Comparison of ENCODE assay signal across 10 cellular contexts in the genomic region with DNA sequence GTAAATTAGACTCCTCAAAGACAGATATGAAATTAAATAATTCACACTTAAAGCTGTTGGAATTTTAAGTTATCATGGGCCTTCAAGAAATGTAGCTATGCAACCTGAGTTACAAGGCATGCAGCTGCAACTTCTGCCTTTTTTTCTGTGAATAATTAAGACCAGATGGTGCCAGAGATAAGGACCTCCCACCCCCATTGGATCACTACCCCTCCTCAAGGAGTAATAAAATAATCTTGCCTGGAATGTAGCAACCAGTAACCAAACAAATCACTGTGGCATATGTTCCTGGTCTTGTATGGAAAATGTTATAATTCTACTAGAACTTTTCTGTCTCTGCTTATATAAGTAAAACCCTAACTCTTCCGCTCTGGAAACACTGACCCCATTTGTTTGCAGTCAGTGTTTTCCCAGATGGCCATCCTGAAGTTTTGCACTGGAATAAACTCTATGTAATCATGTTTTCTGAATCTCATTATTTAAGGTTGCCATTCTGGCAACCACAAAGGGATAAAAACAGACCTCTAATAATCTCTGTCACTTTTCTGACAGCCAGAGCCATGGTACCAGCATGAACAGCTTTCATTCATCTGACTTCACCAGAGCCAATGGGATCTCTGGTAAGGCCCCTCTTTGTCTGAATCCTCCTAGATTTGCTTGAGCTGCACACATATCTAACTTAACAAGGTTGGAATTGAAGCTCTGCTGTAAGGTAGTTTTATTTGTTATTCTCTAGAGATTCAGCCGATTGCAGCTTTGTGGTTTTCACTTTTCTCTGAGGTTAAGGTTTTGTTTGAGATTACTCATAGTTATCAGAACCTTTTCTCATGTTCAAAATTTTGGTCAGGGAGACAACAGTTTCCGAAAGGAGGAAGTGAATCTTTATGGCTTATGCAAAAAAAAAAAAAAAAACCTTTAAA.
DNase-seq lines count a peak whose midpoint lies in the region; ATAC-seq, FAIRE-seq and TF ChIP-seq lines count a peak whose summit lies in the region.
"Had no signal": no experiment of that assay in that cellular context is flagged by ENCODE, and none has a peak within 500 bp of the region (broad histone marks: within the 10 kb centered on the region; RNA-seq: fewer than 3 reads in every experiment).

No MANE protein-coding gene starts in this region.

- no peaks in the 10 kb centered on the region for H3K36me3 Mint-ChIP-seq in progenitor cell of endocrine pancreas (ENCODE audit: insufficient read depth)
- no peaks in the 10 kb centered on the region for H3K36me3 Mint-ChIP-seq in activated naive CD4-positive, alpha-beta T cell treated with anti-CD3 and anti-CD28 coated beads for 36 hours (ENCODE audit: low read depth)
- H3K36me3 Mint-ChIP-seq: CD4-positive, CD25-positive, alpha-beta regulatory T cell had no signal

- DNase-seq in D721Med (ENCODE audit: insufficient read length, low spot score) (no peak), OCI-M1 (lab: John Stamatoyannopoulos, UW) (peak; percentile 84), RCC 7860 (ENCODE audit: low spot score) (no peak), progenitor cell of endocrine pancreas (ENCODE audit: low spot score, unreplicated experiment) (no peak), anterior cingulate cortex (lab: John Stamatoyannopoulos, UW) (no peak)
- no peak for DNase-seq in activated naive CD4-positive, alpha-beta T cell treated with anti-CD3 and anti-CD28 coated beads for 36 hours
- DNase-seq: activated CD4-positive, alpha-beta T cell treated with anti-CD3 and anti-CD28 coated beads, Interleukin-2, amount 10 ng/mL, durations not matched to agents 7 days and 5 days had no signal

- ATAC-seq in GM19372 (IDR thresholded peaks at IDR 0.05; ENCODE audit: low read depth, unreplicated experiment) (peak; percentile 97), HG03064 (IDR thresholded peaks at IDR 0.05; ENCODE audit: low read depth, unreplicated experiment) (peak; percentile 100)

- H3K4me3 Mint-ChIP-seq in progenitor cell of endocrine pancreas (ENCODE audit: low read depth) = no peak overlapping the region
- H3K4me3 Mint-ChIP-seq in activated naive CD4-positive, alpha-beta T cell treated with anti-CD3 and anti-CD28 coated beads for 36 hours = no peak overlapping the region
- H3K4me3 Mint-ChIP-seq: activated CD4-positive, alpha-beta T cell treated with anti-CD3 and anti-CD28 coated beads, Interleukin-2, amount 10 ng/mL, durations not matched to agents 7 days and 5 days; CD4-positive, CD25-positive, alpha-beta regulatory T cell had no signal

- H3K9me3 Mint-ChIP-seq in progenitor cell of endocrine pancreas (ENCODE audit: low read depth) = no peaks in the 10 kb centered on the region
- H3K9me3 Mint-ChIP-seq in activated naive CD4-positive, alpha-beta T cell treated with anti-CD3 and anti-CD28 coated beads for 36 hours = peaks cover 3% of the 10 kb centered on the region
- H3K9me3 Mint-ChIP-seq: activated CD4-positive, alpha-beta T cell treated with anti-CD3 and anti-CD28 coated beads, Interleukin-2, amount 10 ng/mL, durations not matched to agents 7 days and 5 days had no signal

- no peak overlapping the region for H3K27ac Mint-ChIP-seq in progenitor cell of endocrine pancreas
- no peak overlapping the region for H3K27ac Mint-ChIP-seq in activated naive CD4-positive, alpha-beta T cell treated with anti-CD3 and anti-CD28 coated beads for 36 hours
- H3K27ac Mint-ChIP-seq: activated CD4-positive, alpha-beta T cell treated with anti-CD3 and anti-CD28 coated beads, Interleukin-2, amount 10 ng/mL, durations not matched to agents 7 days and 5 days; CD4-positive, CD25-positive, alpha-beta regulatory T cell had no signal

- FAIRE-seq in D721Med (lab: Jason Lieb, UNC) (peak; percentile 66), RCC 7860 (lab: Jason Lieb, UNC) (no peak)

- CTCF ChIA-PET in activated naive CD4-positive, alpha-beta T cell treated with anti-CD3 and anti-CD28 coated beads for 36 hours (lab: Charles Lee) = interaction anchor here (0.6 to 0.7 kb wide), 2 partner anchors 24 to 317 kb away, joined by 3 read pairs; no protein-coding TSS in a partner anchor

- no peak for TF ChIP-seq CTCF in D721Med (IDR thresholded peaks at IDR 0.05; ENCODE audit: insufficient read depth, missing control alignments)
- TF ChIP-seq CTCF in progenitor cell of endocrine pancreas (IDR thresholded peaks at IDR 0.05; ENCODE audit: unreplicated experiment) = no peak

- H3K4me1 Mint-ChIP-seq in progenitor cell of endocrine pancreas (ENCODE audit: low read depth) = no peaks in the 10 kb centered on the region
- H3K4me1 Mint-ChIP-seq in activated naive CD4-positive, alpha-beta T cell treated with anti-CD3 and anti-CD28 coated beads for 36 hours (ENCODE audit: low read depth) = peaks cover 5% of the 10 kb centered on the region
- H3K4me1 Mint-ChIP-seq: CD4-positive, CD25-positive, alpha-beta regulatory T cell had no signal

- intact Hi-C loops in activated naive CD4-positive, alpha-beta T cell treated with anti-CD3 and anti-CD28 coated beads for 36 hours (cut with micrococcal nuclease) = no loop called here

- H3K27me3 Mint-ChIP-seq in progenitor cell of endocrine pancreas = no peaks in the 10 kb centered on the region
- no peaks in the 10 kb centered on the region for H3K27me3 Mint-ChIP-seq in activated naive CD4-positive, alpha-beta T cell treated with anti-CD3 and anti-CD28 coated beads for 36 hours (ENCODE audit: low read depth)
- H3K27me3 Mint-ChIP-seq: CD4-positive, CD25-positive, alpha-beta regulatory T cell had no signal
